21 cellular contexts compared by ENCODE assay signal in the genomic region with DNA sequence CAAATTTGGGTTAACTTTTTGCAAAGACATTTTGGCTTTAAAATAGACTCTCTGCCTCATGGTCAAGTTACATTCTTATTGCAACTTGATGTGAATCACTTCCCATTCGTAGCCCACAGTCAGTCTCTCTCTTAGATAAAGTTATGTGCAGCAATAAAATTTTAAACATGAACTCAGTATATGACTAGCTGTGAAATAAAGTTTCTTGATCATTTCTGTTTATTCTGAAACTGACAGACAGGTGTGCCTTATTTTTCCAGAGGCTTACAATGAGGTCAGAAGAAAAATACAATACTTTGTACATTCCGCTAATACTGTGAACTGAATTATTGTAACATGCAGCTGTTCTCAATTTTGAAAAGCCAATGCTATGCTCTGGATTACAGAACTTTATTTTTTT.
"Had no signal": no experiment of that assay in that cellular context is flagged by ENCODE, and none has a peak within 500 bp of the region (broad histone marks: within the 10 kb centered on the region; RNA-seq: fewer than 3 reads in every experiment).

No MANE protein-coding gene starts in this region.

- H3K27me3 ChIP-seq: gastrocnemius medialis, left lung, pancreas, spleen, transverse colon had no signal

- DNase-seq: dermis blood vessel endothelial cell; erythroblast; gastrocnemius medialis; left lung; lower lobe of right lung; occipital lobe; pancreas; spleen; stimulated activated CD4-positive, alpha-beta T cell treated with anti-CD3 and anti-CD28 coated beads, Interleukin-15, amount 100 ng/mL, for 24 hours; stimulated activated CD4-positive, alpha-beta T cell treated with anti-CD3 and anti-CD28 coated beads, Interleukin-2, amount 100 ng/mL, for 24 hours; stimulated activated CD4-positive, alpha-beta T cell treated with anti-CD3 and anti-CD28 coated beads, Interleukin-4, amount 100 ng/mL, for 4 hours; stimulated activated naive B cell treated with anti-CD40 and anti-IgM and Interleukin-4, amounts not matched to agents 10 μg/mL and 1 μg/mL and 100 μg/mL, for 72 hours; stimulated activated naive CD8-positive, alpha-beta T cell treated with anti-CD3 and anti-CD28 coated beads, Interleukin-15, amount 100 ng/mL, for 72 hours; substantia nigra; transverse colon had no signal

- H3K36me3 ChIP-seq: gastrocnemius medialis, left lung, lower lobe of right lung, pancreas, spleen, thoracic aorta, transverse colon had no signal

- H3K4me3 Mint-ChIP-seq: central memory CD8-positive, alpha-beta T cell; memory B cell; mesothelial cell of epicardium; natural killer cell treated with Interleukin-12 subunit alpha and Interleukin-12 subunit beta and Interleukin-15 and Interleukin-18, amount 100 ng/mL, for 72 hours; stimulated activated naive B cell treated with anti-CD40 and anti-IgM and Interleukin-4, amounts not matched to agents 10 μg/mL and 1 μg/mL and 100 μg/mL, for 72 hours; stimulated activated naive CD8-positive, alpha-beta T cell treated with anti-CD3 and anti-CD28 coated beads, Interleukin-15, amount 100 ng/mL, for 72 hours had no signal

- H3K27me3 Mint-ChIP-seq: central memory CD8-positive, alpha-beta T cell; natural killer cell treated with Interleukin-12 subunit alpha and Interleukin-12 subunit beta and Interleukin-15 and Interleukin-18, amount 100 ng/mL, for 72 hours; progenitor cell of endocrine pancreas; stimulated activated naive B cell treated with anti-CD40 and anti-IgM and Interleukin-4, amounts not matched to agents 10 μg/mL and 1 μg/mL and 100 μg/mL, for 72 hours had no signal

- H3K36me3 Mint-ChIP-seq: memory B cell; mesothelial cell of epicardium; natural killer cell treated with Interleukin-12 subunit alpha and Interleukin-12 subunit beta and Interleukin-15 and Interleukin-18, amount 100 ng/mL, for 72 hours; stimulated activated naive B cell treated with anti-CD40 and anti-IgM and Interleukin-4, amounts not matched to agents 10 μg/mL and 1 μg/mL and 100 μg/mL, for 72 hours had no signal

- H3K4me1 ChIP-seq: left lung, lower lobe of right lung, spleen had no signal

- ATAC-seq: gastrocnemius medialis; left lung; lower lobe of right lung; natural killer cell treated with Interleukin-12 subunit alpha and Interleukin-12 subunit beta and Interleukin-15 and Interleukin-18, amount 100 ng/mL, for 72 hours; stimulated activated naive B cell treated with anti-CD40 and anti-IgM and Interleukin-4, amounts not matched to agents 10 μg/mL and 1 μg/mL and 100 μg/mL, for 72 hours; stimulated activated naive CD8-positive, alpha-beta T cell treated with anti-CD3 and anti-CD28 coated beads, Interleukin-15, amount 100 ng/mL, for 72 hours had no signal

- H3K4me3 ChIP-seq: gastrocnemius medialis, left lung, lower lobe of right lung, pancreas, spleen, thoracic aorta, transverse colon had no signal

- H3K4me1 Mint-ChIP-seq: central memory CD8-positive, alpha-beta T cell; memory B cell; stimulated activated naive B cell treated with anti-CD40 and anti-IgM and Interleukin-4, amounts not matched to agents 10 μg/mL and 1 μg/mL and 100 μg/mL, for 72 hours; stimulated activated naive CD8-positive, alpha-beta T cell treated with anti-CD3 and anti-CD28 coated beads, Interleukin-15, amount 100 ng/mL, for 72 hours had no signal

- H3K9me3 Mint-ChIP-seq: memory B cell; mesothelial cell of epicardium; stimulated activated naive B cell treated with anti-CD40 and anti-IgM and Interleukin-4, amounts not matched to agents 10 μg/mL and 1 μg/mL and 100 μg/mL, for 72 hours; stimulated activated naive CD8-positive, alpha-beta T cell treated with anti-CD3 and anti-CD28 coated beads, Interleukin-15, amount 100 ng/mL, for 72 hours had no signal

- H3K9me3 ChIP-seq: gastrocnemius medialis, left lung, lower lobe of right lung, pancreas, spleen, thoracic aorta, transverse colon had no signal

- H3K27ac Mint-ChIP-seq: memory B cell; natural killer cell treated with Interleukin-12 subunit alpha and Interleukin-12 subunit beta and Interleukin-15 and Interleukin-18, amount 100 ng/mL, for 72 hours; progenitor cell of endocrine pancreas; stimulated activated naive B cell treated with anti-CD40 and anti-IgM and Interleukin-4, amounts not matched to agents 10 μg/mL and 1 μg/mL and 100 μg/mL, for 72 hours; stimulated activated naive CD8-positive, alpha-beta T cell treated with anti-CD3 and anti-CD28 coated beads, Interleukin-15, amount 100 ng/mL, for 72 hours had no signal

- H3K27ac ChIP-seq: gastrocnemius medialis, left lung, lower lobe of right lung, pancreas, spleen, transverse colon had no signal
